8 cellular contexts compared by ENCODE assay signal in genomic region chr14:70808402-70809237, GRCh38. TPM values are rescaled to one million over a fixed set of nuclear protein-coding genes. Genes with fewer than 3 reads are reported as not detected.
DNase-seq lines count a peak whose midpoint lies in the region; ATAC-seq and TF ChIP-seq lines count a peak whose summit lies in the region.

No MANE protein-coding gene starts in this region.

- in situ Hi-C loops in gastrocnemius medialis (cut with MboI; ENCODE audit: low sequenced_read_pairs in 4 of 4), result loop anchor here in 1 of 4 donors (25.0 kb wide), 1 partner anchor 154 kb away; no protein-coding TSS in a partner anchor

- TF ChIP-seq CTCF in OCI-LY1 (IDR thresholded peaks at IDR 0.05; ENCODE audit: low read length), result no peak
- TF ChIP-seq CTCF in gastrocnemius medialis (IDR thresholded peaks at IDR 0.05 in 4 of 5, conservative IDR thresholded peaks at IDR 0.05 in 1 of 5), result no peak

- H3K36me3 ChIP-seq in OCI-LY1 (ENCODE audit: insufficient read depth, low read length) (no peaks in the 10 kb centered on the region), gastrocnemius medialis (no peaks in the 10 kb centered on the region)

- no peak for TF ChIP-seq POLR2A in gastrocnemius medialis (IDR thresholded peaks at IDR 0.05)

- peak overlapping the region; percentile 65 for H3K4me2 ChIP-seq in OCI-LY1 (ENCODE audit: low read length)

- H3K9me2 ChIP-seq in OCI-LY1 (ENCODE audit: low read depth, low read length), result no peaks in the 10 kb centered on the region

- H3F3A ChIP-seq in OCI-LY1 (ENCODE audit: insufficient read depth, low read length), result no peaks in the 10 kb centered on the region

- H3K79me2 ChIP-seq in OCI-LY1 (ENCODE audit: insufficient read depth, low read length), result no peaks in the 10 kb centered on the region

- no peaks in the 10 kb centered on the region for H3K27me3 ChIP-seq in OCI-LY1 (ENCODE audit: insufficient read depth, low read length)
- peaks cover 0 to 7% (median 0%) of the 10 kb centered on the region in 3 donors for H3K27me3 ChIP-seq in gastrocnemius medialis

- H3K9ac ChIP-seq in OCI-LY1 (ENCODE audit: low read length), result peak overlapping the region; percentile 82

- H3K4me3 ChIP-seq in OCI-LY1 (ENCODE audit: low read depth, low read length, poor library complexity, severe bottlenecking), result peak overlapping the region; percentile 75
- H3K4me3 ChIP-seq in gastrocnemius medialis, result peak overlapping the region; percentile 62 to 85 (median 76)

- intact Hi-C loops in left cardiac atrium (cut with DNase I) (no loop called here), gastrocnemius medialis (cut with DNase I; ENCODE audit: low total_unique reads) (loop anchor here (1.0 to 5.0 kb wide), 3 partner anchors 9 to 166 kb away; partner anchors contain the start of gene TTC9)

- H3K27ac ChIP-seq in OCI-LY1 (ENCODE audit: low read depth, low read length, poor library complexity, severe bottlenecking) (peak overlapping the region; percentile 20), gastrocnemius medialis (peak overlapping the region; percentile 49 to 84 (median 80))

- H3K9me3 ChIP-seq in OCI-LY1 (ENCODE audit: low read length) (no peaks in the 10 kb centered on the region), gastrocnemius medialis (no peaks in the 10 kb centered on the region)

- H3K4me1 ChIP-seq in OCI-LY1 (ENCODE audit: insufficient read depth, low read length, severe bottlenecking), result peaks cover 42% of the 10 kb centered on the region
- peaks cover 6 to 10% of the 10 kb centered on the region in 2 donors for H3K4me1 ChIP-seq in gastrocnemius medialis

- H2AFZ ChIP-seq in OCI-LY1 (ENCODE audit: low read length), result no peak overlapping the region

- H4K20me1 ChIP-seq in OCI-LY1 (ENCODE audit: insufficient read depth, low read length), result no peaks in the 10 kb centered on the region

- DNase-seq in DMS53 (lab: John Stamatoyannopoulos, UW) (peak; percentile 66), DMS53 treated with DMSO at 0.1 percent for 48 hours (lab: John Stamatoyannopoulos, UW; ENCODE audit: unreplicated experiment) (no peak), left cardiac atrium (peak; percentile 44), gastrocnemius medialis (peak in 1 of 2 donors; percentile 17), cerebellar nuclear complex (lab: John Stamatoyannopoulos, UW) (no peak)
- DNase-seq in activated gamma-delta T cell treated with anti-CD3 and anti-CD28 coated beads, Interleukin-2, amount 50 U/mL, for 16 hours (ENCODE audit: low read depth), result peak; percentile 23

- peak; percentile 8 for ATAC-seq in HG02943 (IDR thresholded peaks at IDR 0.05; ENCODE audit: low read depth, unreplicated experiment)
- ATAC-seq in left cardiac atrium, result peak; percentile 3 to 26
- ATAC-seq in gastrocnemius medialis, result peak; percentile 26 to 43

RNA-seq across cellular contexts. Expression of gene MAP3K9, which starts 0.7 kb away (rescaled TPM):
- total RNA-seq in left cardiac atrium (1 to 10 TPM; 2.0 to 2.7 TPM), gastrocnemius medialis (1 to 10 TPM; 2.4 to 5.0 (median 2.5) TPM)

Comparison
In these comparisons a context has a peak if more than half of its experiments do, and no peak if none do; other contexts are left out.
1. DNase-seq: peak in DMS53 (single experiment), activated gamma-delta T cell treated with anti-CD3 and anti-CD28 coated beads, Interleukin-2, amount 50 U/mL, for 16 hours (single experiment) and left cardiac atrium (single experiment); none in DMS53 treated with DMSO at 0.1 percent for 48 hours (single experiment) and cerebellar nuclear complex (0 of 2).
2. Peak in every context shown above with its lines, with median percentiles within 50 percentile points of each other: ATAC-seq.